ENCODE assay signal across 8 cellular contexts in genomic region chr6:166997348-166997747, GRCh38. TPM values are rescaled to one million over a fixed set of nuclear protein-coding genes. Genes with fewer than 3 reads are reported as not detected.
DNase-seq lines count a peak whose midpoint lies in the region; ATAC-seq, FAIRE-seq and TF ChIP-seq lines count a peak whose summit lies in the region.

No MANE protein-coding gene starts in this region.

- no peak for TF ChIP-seq RAD21 in neural cell (conservative IDR thresholded peaks at IDR 0.05)

- BruUV-seq in Caco-2 (replicated peaks; lab: Mats Ljungman, UMichigan): no TSS peak

- H3F3A ChIP-seq in neural cell (ENCODE audit: insufficient read depth, low read length, poor library complexity, severe bottlenecking): no peaks in the 10 kb centered on the region

- no peak for TF ChIP-seq EP300 in neural cell (conservative IDR thresholded peaks at IDR 0.05; ENCODE audit: poor library complexity, severe bottlenecking)

- no peak overlapping the region for H3K27ac Mint-ChIP-seq in Caco-2 (ENCODE audit: unreplicated experiment)

- CTCF ChIA-PET in Caco-2 (lab: Charles Lee): interaction anchor here (1.0 kb wide), 1 partner anchor 145 kb away, joined by 9 read pairs; no protein-coding TSS in a partner anchor
- CTCF ChIA-PET in HEK293T (lab: Yijun Ruan, JAX): interaction anchor here (1.5 kb wide), 1 partner anchor 43 kb away, joined by 3 read pairs; no protein-coding TSS in a partner anchor

- no peak for FAIRE-seq in GM19239 (lab: Jason Lieb, UNC)

- no peak overlapping the region for H3K4me3 ChIP-seq in Caco-2 (ENCODE audit: low read depth, low read length)
- H3K4me3 ChIP-seq in NB4 (ENCODE audit: low read depth, low read length): peak overlapping the region; percentile 76
- peak overlapping the region; percentile 98 for H3K4me3 ChIP-seq in effector memory CD4-positive, alpha-beta T cell (ENCODE audit: insufficient read depth, low read depth, low read length, poor library complexity, severe bottlenecking)
- peak overlapping the region; percentile 99 for H3K4me3 ChIP-seq in neural cell (ENCODE audit: low read length)

- H3K27me3 ChIP-seq in Caco-2 (replicated peaks; ENCODE audit: control insufficient read depth, insufficient read depth, low read length) (no peaks in the 10 kb centered on the region), neural cell (ENCODE audit: insufficient read depth, low read depth, low read length) (no peaks in the 10 kb centered on the region)
- no peaks in the 10 kb centered on the region for H3K27me3 ChIP-seq in effector memory CD4-positive, alpha-beta T cell (replicated peaks; ENCODE audit: control insufficient read depth, insufficient read depth, low read length, poor library complexity, severe bottlenecking)

- H3K9me2 ChIP-seq in neural cell (ENCODE audit: insufficient read depth, low read length): no peaks in the 10 kb centered on the region

- no peak overlapping the region for H2AFZ ChIP-seq in neural cell (ENCODE audit: low read depth, low read length)

- peak overlapping the region; percentile 19 for H3K4me2 ChIP-seq in neural cell (ENCODE audit: low read length)

- H3K79me2 ChIP-seq in neural cell (replicated peaks; ENCODE audit: insufficient read depth, low read length): peaks cover 39% of the 10 kb centered on the region

- H3K4me1 ChIP-seq in Caco-2: peaks cover 3% of the 10 kb centered on the region; the same call in 1 of the 2 replicates
- peaks cover 10% of the 10 kb centered on the region for H3K4me1 ChIP-seq in effector memory CD4-positive, alpha-beta T cell (ENCODE audit: control insufficient read depth, insufficient read depth, low read length, poor library complexity, severe bottlenecking)

- no peak for ATAC-seq in GM21723 (IDR thresholded peaks at IDR 0.05; ENCODE audit: unreplicated experiment)

- TF ChIP-seq CTCF in Caco-2 (IDR thresholded peaks at IDR 0.05; ENCODE audit: insufficient read depth in 1 of 2, low read depth in 1 of 2, low read length in 1 of 2, severe bottlenecking in 1 of 2, unreplicated experiment in 1 of 2) (no peak), NB4 (IDR thresholded peaks at IDR 0.05; ENCODE audit: low read depth, low read length) (no peak), neural cell (IDR thresholded peaks at IDR 0.05; ENCODE audit: poor library complexity, severe bottlenecking) (no peak)

- H3K36me3 Mint-ChIP-seq in Caco-2 (ENCODE audit: insufficient read depth, unreplicated experiment): peaks cover 12% of the 10 kb centered on the region

- no peak overlapping the region for H3K27ac ChIP-seq in effector memory CD4-positive, alpha-beta T cell (ENCODE audit: insufficient read depth, low read length, poor library complexity, severe bottlenecking)
- no peak overlapping the region for H3K27ac ChIP-seq in neural cell (ENCODE audit: low read length)

- no peaks in the 10 kb centered on the region for H3K36me3 ChIP-seq in Caco-2 (ENCODE audit: control insufficient read depth, insufficient read depth, low read length)
- peaks cover 2% of the 10 kb centered on the region for H3K36me3 ChIP-seq in effector memory CD4-positive, alpha-beta T cell (ENCODE audit: control insufficient read depth, insufficient read depth, low read length)
- no peaks in the 10 kb centered on the region for H3K36me3 ChIP-seq in neural cell (ENCODE audit: insufficient read depth, low read length)

- TF ChIP-seq POLR2A in NB4 (IDR thresholded peaks at IDR 0.05; ENCODE audit: extremely low read depth, insufficient read length): no peak

- peaks cover 14% of the 10 kb centered on the region for H3K4me1 Mint-ChIP-seq in Caco-2 (ENCODE audit: low read depth, unreplicated experiment)

- H3K4me3 Mint-ChIP-seq in Caco-2 (ENCODE audit: unreplicated experiment): peak overlapping the region; percentile 84

- H3K27me3 Mint-ChIP-seq in Caco-2 (ENCODE audit: insufficient read depth, unreplicated experiment): no peaks in the 10 kb centered on the region

- no peaks in the 10 kb centered on the region for H3K9me3 Mint-ChIP-seq in Caco-2 (ENCODE audit: unreplicated experiment)

- peak overlapping the region; percentile 29 for H3K9ac ChIP-seq in neural cell (ENCODE audit: low read length)

- no peaks in the 10 kb centered on the region for H3K9me3 ChIP-seq in Caco-2
- H3K9me3 ChIP-seq in effector memory CD4-positive, alpha-beta T cell (ENCODE audit: control insufficient read depth, low read length): no peaks in the 10 kb centered on the region
- H3K9me3 ChIP-seq in neural cell (ENCODE audit: low read length): peaks cover 3% of the 10 kb centered on the region

- intact Hi-C loops in Caco-2 (cut with micrococcal nuclease; ENCODE audit: unreplicated experiment): loop anchor here (1.0 to 10.0 kb wide), 5 partner anchors 41 to 613 kb away; partner anchors contain the start of genes CCR6, MPC1, RNASET2 and RPS6KA2

- POLR2A ChIA-PET in Caco-2 (lab: Charles Lee) (no interaction called here), HEK293T (lab: Yijun Ruan, JAX) (no interaction called here)

- no peaks in the 10 kb centered on the region for H4K20me1 ChIP-seq in neural cell (ENCODE audit: insufficient read depth)

- no peak for DNase-seq in Caco-2
- no peak for DNase-seq in NB4 (ENCODE audit: low read depth)
- no peak for DNase-seq in effector memory CD4-positive, alpha-beta T cell
- no peak for DNase-seq in GM19239 (ENCODE audit: insufficient read length, low spot score)
- no peak for DNase-seq in HEK293T (ENCODE audit: extremely low spot score)
- DNase-seq in NCI-H2171 treated with DMSO at 0.1 percent for 48 hours (lab: John Stamatoyannopoulos, UW): no peak

TF ChIP-seq in neural cell, 6 proteins besides CTCF, POLR2A, EP300 and RAD21 (continues in another document):
- TF ChIP-seq REST (IDR thresholded peaks at IDR 0.05; ENCODE audit: borderline replicate concordance) (no peak), EZH2 (IDR thresholded peaks at IDR 0.05; ENCODE audit: borderline replicate concordance, insufficient read depth, low read length, poor library complexity, severe bottlenecking) (no peak), SMC3 (conservative IDR thresholded peaks at IDR 0.05; ENCODE audit: poor library complexity) (no peak), POLR2AphosphoS5 (IDR thresholded peaks at IDR 0.05) (no peak), MXI1 (conservative IDR thresholded peaks at IDR 0.05; ENCODE audit: poor library complexity, severe bottlenecking) (no peak)

TF ChIP-seq in HEK293T, 16 proteins besides CTCF, POLR2A, EP300 and RAD21:
- TF ChIP-seq ELF4 (IDR thresholded peaks at IDR 0.05) (no peak), TARDBP (IDR thresholded peaks at IDR 0.05) (no peak), FOXA1 (IDR thresholded peaks at IDR 0.05) (no peak)

RNA-seq across cellular contexts. Expression of gene CEP43, which starts 1.8 kb away (rescaled TPM):
- 36.3 and 37.0 TPM in 2 replicates for total RNA-seq in Caco-2 (2022)
- polyA plus RNA-seq in neural cell: 68.1 and 78.2 TPM in 2 replicates
- 45.5 and 47.0 TPM in 2 replicates for polyA minus RNA-seq in neural cell

RNA-seq across cellular contexts. Expression of gene RNASET2, which starts 41.0 kb away (rescaled TPM):
- 45.5 and 59.1 TPM in 2 replicates for total RNA-seq in Caco-2 (2022)
- polyA plus RNA-seq in neural cell: 68.3 and 73.9 TPM in 2 replicates
- polyA minus RNA-seq in neural cell: 31.1 and 37.5 TPM in 2 replicates
